Comparison of ENCODE assay signal across 10 cellular contexts in the genomic region with DNA sequence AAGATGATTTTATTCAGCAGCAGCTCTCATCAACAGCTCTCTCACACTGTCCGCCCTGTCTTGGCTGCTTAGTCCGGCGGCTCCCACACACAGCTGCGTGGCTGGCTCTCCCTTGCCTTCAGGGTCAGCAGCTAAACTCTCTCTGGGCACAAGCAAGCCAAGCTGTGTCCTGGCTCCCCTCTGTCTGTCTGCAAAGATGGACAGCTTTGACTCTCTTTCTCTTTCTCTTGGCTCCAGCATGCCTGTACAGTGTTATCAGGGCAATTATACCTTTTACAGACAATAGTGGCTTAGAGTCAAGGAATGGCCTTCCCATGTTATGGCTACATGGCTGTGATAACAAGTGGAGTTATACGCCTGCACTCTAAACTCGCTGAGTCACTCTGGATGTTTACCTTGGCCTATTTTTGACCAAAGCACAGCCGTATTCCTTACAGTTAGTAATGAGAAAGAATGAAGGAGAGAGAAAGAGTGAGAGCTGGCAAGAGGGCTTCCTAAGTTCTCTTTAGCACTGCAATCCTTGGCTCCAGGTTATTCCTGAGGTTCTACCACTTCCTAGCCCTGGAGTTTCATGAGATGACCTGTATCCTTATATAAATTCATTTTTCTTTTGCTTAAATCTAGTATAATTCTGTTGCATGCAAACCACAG. TPM values are rescaled to one million over a fixed set of nuclear protein-coding genes. Genes with fewer than 3 reads are reported as not detected.
DNase-seq lines count a peak whose midpoint lies in the region; ATAC-seq and TF ChIP-seq lines count a peak whose summit lies in the region.
"Had no signal": no experiment of that assay in that cellular context is flagged by ENCODE, and none has a peak within 500 bp of the region (broad histone marks: within the 10 kb centered on the region; RNA-seq: fewer than 3 reads in every experiment).

No MANE protein-coding gene starts in this region.

- peak overlapping the region; percentile 53 for H3K27ac ChIP-seq in PC-9
- peak overlapping the region; percentile 95 for H3K27ac ChIP-seq in osteoblast (ENCODE audit: low read depth, low read length)
- no peak overlapping the region for H3K27ac ChIP-seq in neural progenitor cell

- H3K9me3 ChIP-seq in PC-9 (ENCODE audit: insufficient read depth, low read depth) (no peaks in the 10 kb centered on the region), osteoblast (ENCODE audit: low read depth, low read length) (no peaks in the 10 kb centered on the region), neural progenitor cell (ENCODE audit: low read depth) (no peaks in the 10 kb centered on the region)

- no peaks in the 10 kb centered on the region for H3F3A ChIP-seq in PC-9 (ENCODE audit: insufficient read depth, low read depth)
- no peaks in the 10 kb centered on the region for H3F3A ChIP-seq in neural progenitor cell (ENCODE audit: low read depth)

- no peak for TF ChIP-seq CTCF in AG10803 (conservative IDR thresholded peaks at IDR 0.05; ENCODE audit: low read length)
- TF ChIP-seq CTCF in PC-9 (conservative IDR thresholded peaks at IDR 0.05): no peak
- TF ChIP-seq CTCF in osteoblast (IDR thresholded peaks at IDR 0.05; ENCODE audit: extremely low read depth, low read depth, low read length): no peak
- no peak for TF ChIP-seq CTCF in neural progenitor cell (IDR thresholded peaks at IDR 0.05)

- H3K4me2 ChIP-seq in PC-9 (peak overlapping the region; percentile 37), osteoblast (ENCODE audit: insufficient read depth, low read length) (peak overlapping the region; percentile 75), neural progenitor cell (no peak overlapping the region)

- peaks cover 2% of the 10 kb centered on the region for H3K27me3 Mint-ChIP-seq in neural progenitor cell (ENCODE audit: insufficient read depth, low read depth)

- H3K36me3 ChIP-seq in PC-9 (ENCODE audit: low read depth) (no peaks in the 10 kb centered on the region), osteoblast (ENCODE audit: insufficient read depth, low read length) (no peaks in the 10 kb centered on the region), neural progenitor cell (no peaks in the 10 kb centered on the region)

- CTCF ChIA-PET in PC-9 (lab: Charles Lee): interaction anchor here (0.6 to 0.7 kb wide), 2 partner anchors 37 to 533 kb away, joined by 3 to 13 read pairs; no protein-coding TSS in a partner anchor

- H3K9me2 ChIP-seq in PC-9 (ENCODE audit: insufficient read depth): no peaks in the 10 kb centered on the region

- H3K79me2 ChIP-seq in PC-9 (ENCODE audit: low read depth) (no peaks in the 10 kb centered on the region), osteoblast (ENCODE audit: insufficient read depth, low read length) (no peaks in the 10 kb centered on the region), neural progenitor cell (ENCODE audit: low read depth) (no peaks in the 10 kb centered on the region)

- no peak overlapping the region for H3K9ac ChIP-seq in neural progenitor cell

- H3K9me3 Mint-ChIP-seq in neural progenitor cell: peaks cover 4% of the 10 kb centered on the region

- intact Hi-C loops in PC-9 (cut with micrococcal nuclease; ENCODE audit: unreplicated experiment): no loop called here

- ATAC-seq in GM19351 (IDR thresholded peaks at IDR 0.05; ENCODE audit: unreplicated experiment): no peak

- no peaks in the 10 kb centered on the region for H3K36me3 Mint-ChIP-seq in neural progenitor cell

- H3K27me3 ChIP-seq in PC-9 (ENCODE audit: insufficient read depth, low read depth) (no peaks in the 10 kb centered on the region), osteoblast (ENCODE audit: insufficient read depth, low read length) (no peaks in the 10 kb centered on the region), neural progenitor cell (no peaks in the 10 kb centered on the region)

- H3K4me3 ChIP-seq in AG10803 (ENCODE audit: low read length): no peak overlapping the region
- H3K4me3 ChIP-seq in PC-9: no peak overlapping the region
- H3K4me3 ChIP-seq in osteoblast (ENCODE audit: insufficient read depth, low read length): peak overlapping the region; percentile 53
- H3K4me3 ChIP-seq in neural progenitor cell: no peak overlapping the region
- H3K4me3 ChIP-seq: skin epidermis had no signal

- H2AFZ ChIP-seq in PC-9: peak overlapping the region; percentile 62
- peak overlapping the region; percentile 95 for H2AFZ ChIP-seq in osteoblast (ENCODE audit: low read length)
- H2AFZ ChIP-seq in neural progenitor cell (replicated peaks): no peak overlapping the region

- peak; percentile 22 for DNase-seq in AG10803 (ENCODE audit: low read depth)
- DNase-seq in PC-9: peak in 1 of 2 experiments; percentile 42
- peak; percentile 87 for DNase-seq in fibroblast of peridontal ligament (ENCODE audit: extremely low read depth)
- peak; percentile 51 for DNase-seq in osteoblast (ENCODE audit: insufficient read length, low spot score, missing footprints)
- DNase-seq in activated naive CD4-positive, alpha-beta T cell treated with Interleukin-2 at 50 U/mL for 16 hours: no peak
- DNase-seq in neural progenitor cell (ENCODE audit: low spot score): no peak
- no peak for DNase-seq in activated T-cell treated with anti-CD3 and anti-CD28 coated beads for 4 hours
- DNase-seq: DMS79 treated with DMSO at 0.1 percent for 48 hours had no signal

- H3K4me3 Mint-ChIP-seq in neural progenitor cell: no peak overlapping the region

- TSS peak; percentile 98 for BruUV-seq in PC-9 (replicated peaks; lab: Mats Ljungman, UMichigan)

- H4K20me1 ChIP-seq in PC-9 (ENCODE audit: insufficient read depth) (no peaks in the 10 kb centered on the region), osteoblast (ENCODE audit: insufficient read depth, low read length) (no peaks in the 10 kb centered on the region), neural progenitor cell (ENCODE audit: low read depth) (no peaks in the 10 kb centered on the region)

- H3K4me1 Mint-ChIP-seq in neural progenitor cell: no peaks in the 10 kb centered on the region

- H3K4me1 ChIP-seq in PC-9 (replicated peaks; ENCODE audit: insufficient read depth) (peaks cover 12% of the 10 kb centered on the region), osteoblast (ENCODE audit: insufficient read depth, low read length) (peaks cover 25% of the 10 kb centered on the region), neural progenitor cell (no peaks in the 10 kb centered on the region)

- H3K27ac Mint-ChIP-seq in neural progenitor cell: no peak overlapping the region

- POLR2A ChIA-PET in PC-9 (lab: Charles Lee; ENCODE audit: unreplicated experiment): interaction anchor here (0.6 kb wide), 3 partner anchors 9 to 479 kb away, joined by 3 to 21 read pairs (median 10); no protein-coding TSS in a partner anchor

RNA-seq across cellular contexts. Expression of a gene that starts 59.9 kb away (rescaled TPM):
- total RNA-seq in PC-9 (2021) (0.50 and 0.55 TPM in 2 replicates), osteoblast (0.36 and 0.59 TPM in 2 replicates), neural progenitor cell (ENCODE audit: low replicate concordance) (5.8 and 7.1 TPM in 2 replicates)

Comparison
In these comparisons a context has a peak if more than half of its experiments do, and no peak if none do; other contexts are left out.
1. DNase-seq: peak in AG10803 (single experiment), fibroblast of peridontal ligament (single experiment) and osteoblast (single experiment); none in activated naive CD4-positive, alpha-beta T cell treated with Interleukin-2 at 50 U/mL for 16 hours (single experiment), neural progenitor cell (single experiment) and activated T-cell treated with anti-CD3 and anti-CD28 coated beads for 4 hours (single experiment).